ENCODE assay signal across 9 cellular contexts in genomic region chr3:11530153-11530721, GRCh38.
DNase-seq lines count a peak whose midpoint lies in the region; ATAC-seq, FAIRE-seq and TF ChIP-seq lines count a peak whose summit lies in the region.
"Had no signal": no experiment of that assay in that cellular context is flagged by ENCODE, and none has a peak within 500 bp of the region (broad histone marks: within the 10 kb centered on the region; RNA-seq: fewer than 3 reads in every experiment).

No MANE protein-coding gene starts in this region.

- no peak overlapping the region for H3K18ac ChIP-seq in mesendoderm (ENCODE audit: low read length)

- DNase-seq in M059J (ENCODE audit: low read depth) (peak; percentile 91), bronchial epithelial cell (ENCODE audit: low read depth) (peak; percentile 98), mesendoderm (no peak), germinal center (ENCODE audit: low spot score) (no peak), activated gamma-delta T cell (lab: John Stamatoyannopoulos, UW) (no peak)
- no peak for DNase-seq in activated CD8-positive, alpha-beta memory T cell treated with anti-CD3 and anti-CD28 coated beads for 24 hours
- DNase-seq: CD4-positive, CD25-positive, alpha-beta regulatory T cell had no signal

- H3K79me2 ChIP-seq in ACC112 (ENCODE audit: control insufficient read depth, insufficient read depth, low read length, unreplicated experiment): no peaks in the 10 kb centered on the region
- no peaks in the 10 kb centered on the region for H3K79me2 ChIP-seq in mesendoderm (ENCODE audit: control insufficient read depth, insufficient read depth, low read length)

- H3K27ac ChIP-seq in ACC112 (ENCODE audit: low read depth, low read length) (peak overlapping the region; percentile 73), mesendoderm (ENCODE audit: low read depth, low read length) (no peak overlapping the region)

- peaks cover 3% of the 10 kb centered on the region; the same call in 1 of the 2 replicates for H3K36me3 ChIP-seq in ACC112 (ENCODE audit: insufficient read depth, low read length)
- no peaks in the 10 kb centered on the region for H3K36me3 ChIP-seq in bronchial epithelial cell (ENCODE audit: control insufficient read depth, insufficient read depth, low read length)
- no peaks in the 10 kb centered on the region for H3K36me3 ChIP-seq in mesendoderm (ENCODE audit: control insufficient read depth, insufficient read depth, low read length)

- no peak overlapping the region for H2BK5ac ChIP-seq in mesendoderm (ENCODE audit: low read length)

- H3K9ac ChIP-seq in mesendoderm (ENCODE audit: low read length): no peak overlapping the region

- H3K23ac ChIP-seq in mesendoderm (ENCODE audit: low read length): no peak overlapping the region

- H3K4me2 ChIP-seq in mesendoderm (ENCODE audit: low read length): no peak overlapping the region

- H3K56ac ChIP-seq in mesendoderm (ENCODE audit: low read length): peak overlapping the region; percentile 7

- no peak overlapping the region for H2BK120ac ChIP-seq in mesendoderm (ENCODE audit: low read depth, low read length)

- no peak overlapping the region for H4K8ac ChIP-seq in mesendoderm (ENCODE audit: low read depth, low read length)

- no peak for ATAC-seq in GM19395 (IDR thresholded peaks at IDR 0.05; ENCODE audit: unreplicated experiment)

- WGBS in mesendoderm (ENCODE audit: extremely low coverage, insufficient coverage, low lambda C conversion rate): no CpG with 5 or more reads among the region's 11 CpGs

- no peaks in the 10 kb centered on the region for H3K79me1 ChIP-seq in mesendoderm (ENCODE audit: low read length)

- no peak overlapping the region for H2AFZ ChIP-seq in ACC112 (ENCODE audit: low read length, unreplicated experiment)

- H3K4me3 ChIP-seq in ACC112 (ENCODE audit: low read depth, low read length) (no peak overlapping the region), bronchial epithelial cell (ENCODE audit: low read depth, low read length) (no peak overlapping the region), mesendoderm (ENCODE audit: low read length) (no peak overlapping the region)

- no peak overlapping the region for H2AK5ac ChIP-seq in mesendoderm (ENCODE audit: low read length)

- H4K5ac ChIP-seq in mesendoderm (ENCODE audit: low read length): no peak overlapping the region

- peak; percentile 43 for FAIRE-seq in bronchial epithelial cell (lab: Jason Lieb, UNC)

- TF ChIP-seq CTCF in bronchial epithelial cell (IDR thresholded peaks at IDR 0.05; ENCODE audit: insufficient read depth, low read length, severe bottlenecking): peak; percentile 25

- no peaks in the 10 kb centered on the region for H3K27me3 ChIP-seq in ACC112 (ENCODE audit: insufficient read depth, low read length)
- no peaks in the 10 kb centered on the region for H3K27me3 ChIP-seq in bronchial epithelial cell (ENCODE audit: control insufficient read depth, insufficient read depth, low read length)
- H3K27me3 ChIP-seq in mesendoderm (ENCODE audit: insufficient read depth, low read length, poor library complexity): no peaks in the 10 kb centered on the region

- H3K4me1 ChIP-seq in ACC112 (ENCODE audit: control insufficient read depth, insufficient read depth, low read length, unreplicated experiment) (peaks cover 47% of the 10 kb centered on the region), mesendoderm (ENCODE audit: control insufficient read depth, low read depth, low read length) (no peaks in the 10 kb centered on the region)

- no peak overlapping the region for H2BK15ac ChIP-seq in mesendoderm (replicated peaks; ENCODE audit: low read depth)

- no peak overlapping the region for H3K4ac ChIP-seq in mesendoderm (ENCODE audit: low read depth, low read length)

Comparison
In these comparisons a context has a peak if more than half of its experiments do, and no peak if none do; other contexts are left out.
1. DNase-seq: peak in M059J (single experiment) and bronchial epithelial cell (single experiment); none in mesendoderm (single experiment), germinal center (single experiment), activated gamma-delta T cell (single experiment) and activated CD8-positive, alpha-beta memory T cell treated with anti-CD3 and anti-CD28 coated beads for 24 hours (single experiment).